In genomic region chr3:124778061-124778460, GRCh38 we compare ENCODE assay signal across 2 cellular contexts.
TF ChIP-seq lines count a peak whose summit lies in the region.

No MANE protein-coding gene starts in this region.

TF ChIP-seq in GM23338, 12 proteins besides CTCF, POLR2A, EP300 and RAD21:
- TF ChIP-seq POLR2AphosphoS5 (IDR thresholded peaks at IDR 0.05; ENCODE audit: low read depth) (no peak), ETS1 (IDR thresholded peaks at IDR 0.05) (no peak), ZNF331 (CRISPR knock-in tag; IDR thresholded peaks at IDR 0.05; ENCODE audit: low read depth) (no peak), STAT1 (IDR thresholded peaks at IDR 0.05; ENCODE audit: unreplicated experiment) (no peak)

TF ChIP-seq in endothelial cell of umbilical vein, 7 proteins besides CTCF, POLR2A, EP300 and RAD21:
- TF ChIP-seq MYC (IDR thresholded peaks at IDR 0.05; ENCODE audit: low read depth, low read length) (no peak), JUN (IDR thresholded peaks at IDR 0.05; ENCODE audit: borderline replicate concordance, insufficient read depth, insufficient read length, low read depth) (no peak), EZH2 (IDR thresholded peaks at IDR 0.05; ENCODE audit: borderline replicate concordance, low read depth, low read length, severe bottlenecking) (no peak), POLR2AphosphoS5 (IDR thresholded peaks at IDR 0.05; ENCODE audit: insufficient read depth, low read depth, low read length) (no peak), FOS (IDR thresholded peaks at IDR 0.05; ENCODE audit: borderline replicate concordance, insufficient read depth, low read length) (no peak), GATA2 (IDR thresholded peaks at IDR 0.05; ENCODE audit: insufficient read depth, insufficient read length, low read depth, low read length) (no peak), MAX (IDR thresholded peaks at IDR 0.05; ENCODE audit: insufficient read depth, insufficient read length) (no peak)
